ENCODE assay signal across 12 cellular contexts in genomic region chr2:28341208-28341891, GRCh38. TPM values are rescaled to one million over a fixed set of nuclear protein-coding genes. Genes with fewer than 3 reads are reported as not detected.
DNase-seq lines count a peak whose midpoint lies in the region; ATAC-seq, FAIRE-seq and TF ChIP-seq lines count a peak whose summit lies in the region.
"Had no signal": no experiment of that assay in that cellular context is flagged by ENCODE, and none has a peak within 500 bp of the region (broad histone marks: within the 10 kb centered on the region; RNA-seq: fewer than 3 reads in every experiment).

No MANE protein-coding gene starts in this region.

- H2AFZ ChIP-seq in GM12878 (ENCODE audit: control insufficient read depth, low read depth, low read length): no peak overlapping the region

- no peak overlapping the region for H3K9ac ChIP-seq in GM12878 (ENCODE audit: control insufficient read depth, insufficient read depth, low read length)

- CTCF ChIA-PET in GM12878 (lab: Yijun Ruan, JAX): interaction anchor here (0.6 kb wide), 1 partner anchor 1037 kb away, joined by 3 read pairs; no protein-coding TSS in a partner anchor
- CTCF ChIA-PET in CD4-positive, alpha-beta T cell (lab: Charles Lee): no interaction called here

- RAD21 ChIA-PET in GM12878 (lab: Charles Lee; ENCODE audit: unreplicated experiment): no interaction called here

- no peaks in the 10 kb centered on the region for H3K4me1 Mint-ChIP-seq in CD4-positive, alpha-beta T cell (ENCODE audit: low read depth)

- H3K4me3 Mint-ChIP-seq in CD4-positive, alpha-beta T cell: no peak overlapping the region

- no peak overlapping the region for H3K4me2 ChIP-seq in GM12878 (ENCODE audit: control insufficient read depth, insufficient read depth)

- FAIRE-seq in GM12878 (lab: Jason Lieb, UNC): no peak

- TF ChIP-seq CTCF in GM12878 (IDR thresholded peaks at IDR 0.05 in 2 of 3, conservative IDR thresholded peaks at IDR 0.05 in 1 of 3; ENCODE audit: control insufficient read depth in 2 of 3, extremely low read depth in 1 of 3, insufficient read depth in 1 of 3, low read depth in 3 of 3, low read length in 3 of 3) (no peak), stomach (IDR thresholded peaks at IDR 0.05) (no peak)
- TF ChIP-seq CTCF in CD4-positive, alpha-beta T cell (IDR thresholded peaks at IDR 0.05): no peak

- no peaks in the 10 kb centered on the region for H3K9me3 Mint-ChIP-seq in CD4-positive, alpha-beta T cell
- H3K9me3 Mint-ChIP-seq: activated naive CD4-positive, alpha-beta T cell treated with anti-CD3 and anti-CD28 coated beads, Interleukin-2, amount 50 U/mL, for 72 hours had no signal

- H4K20me1 ChIP-seq in GM12878 (ENCODE audit: control insufficient read depth, insufficient read depth): no peaks in the 10 kb centered on the region

- H3K36me3 Mint-ChIP-seq in CD4-positive, alpha-beta T cell (ENCODE audit: low read depth): peaks cover 8% of the 10 kb centered on the region
- H3K36me3 Mint-ChIP-seq: activated naive CD4-positive, alpha-beta T cell treated with anti-CD3 and anti-CD28 coated beads, Interleukin-2, amount 50 U/mL, for 72 hours had no signal

- TF ChIP-seq EP300 in GM12878 (IDR thresholded peaks at IDR 0.05; ENCODE audit: borderline replicate concordance in 1 of 2, control insufficient read depth in 1 of 2, low read depth in 2 of 2, low read length in 2 of 2) (no peak), stomach (IDR thresholded peaks at IDR 0.05) (no peak)

- H3K27ac ChIP-seq in GM12878 (ENCODE audit: control insufficient read depth, insufficient read depth) (no peak overlapping the region), stomach (peak overlapping the region; percentile 5 to 82 (median 79))
- H3K27ac ChIP-seq in CD4-positive, alpha-beta T cell (ENCODE audit: low read depth, low read length): no peak overlapping the region

- in situ Hi-C loops in GM12878 (cut with MboI): no loop called here

- H3K79me2 ChIP-seq in GM12878 (ENCODE audit: control insufficient read depth, insufficient read depth, low read length): no peaks in the 10 kb centered on the region

- no TSS peak for BruUV-seq in GM12878 (replicated peaks; lab: Mats Ljungman, UMichigan)

- no peaks in the 10 kb centered on the region for H3K4me1 ChIP-seq in GM12878 (ENCODE audit: control insufficient read depth, insufficient read depth, low read length)
- peaks cover 41 to 68% (median 58%) of the 10 kb centered on the region in 4 donors for H3K4me1 ChIP-seq in stomach

- TF ChIP-seq POLR2A in GM12878 (IDR thresholded peaks at IDR 0.05; ENCODE audit: low read depth, low read length) (no peak), stomach (IDR thresholded peaks at IDR 0.05) (no peak)

- no peak for ATAC-seq in GM12878
- peak; percentile 60 for ATAC-seq in left colon
- ATAC-seq in CD4-positive, alpha-beta T cell (ENCODE audit: poor library complexity): no peak
- ATAC-seq: activated naive CD4-positive, alpha-beta T cell treated with anti-CD3 and anti-CD28 coated beads, Interleukin-2, amount 50 U/mL, for 72 hours had no signal

- intact Hi-C loops in GM12878 (cut with micrococcal nuclease; ENCODE audit: unreplicated experiment): no loop called here
- intact Hi-C loops in left colon (cut with DNase I, micrococcal nuclease): no loop called here
- intact Hi-C loops in stomach (cut with DNase I; ENCODE audit: low total_unique reads): no loop called here
- intact Hi-C loops in CD4-positive, alpha-beta T cell (cut with DNase I, micrococcal nuclease): no loop called here

- TF ChIP-seq RAD21 in GM12878 (IDR thresholded peaks at IDR 0.05; ENCODE audit: insufficient read depth, low read depth, low read length): no peak

- H3K36me3 ChIP-seq in GM12878 (ENCODE audit: control insufficient read depth in 2 of 2, insufficient read depth in 2 of 2, low read length in 1 of 2): no peaks in the 10 kb centered on the region
- H3K36me3 ChIP-seq in stomach: no peaks in the 10 kb centered on the region

- no peak overlapping the region for H3K27ac Mint-ChIP-seq in CD4-positive, alpha-beta T cell

- 76% methylated on average over 17 of the region's 17 CpGs for WGBS in GM12878 (ENCODE audit: insufficient coverage, insufficient replicate concordance, low lambda C conversion rate, missing lambda C conversion rate)
- 49 to 62% (median 55%) methylated on average over 17 of the region's 17 CpGs for WGBS in stomach, 5 donors

- POLR2A ChIA-PET in GM12878 (lab: Charles Lee): interaction anchor here (0.9 kb wide), 1 partner anchor 8 kb away, joined by 3 read pairs; no protein-coding TSS in a partner anchor
- POLR2A ChIA-PET in CD4-positive, alpha-beta T cell (lab: Charles Lee): no interaction called here

- DNase-seq in NCI-H524 (lab: John Stamatoyannopoulos, UW) (peak; percentile 56 to 92), GM12878 (ENCODE audit: low read depth, low spot score) (no peak), left colon (peak in 1 of 2 donors; percentile 26), stomach (no peak), H4 (ENCODE audit: low spot score) (no peak), germinal center (ENCODE audit: low spot score) (no peak)
- no peak for DNase-seq in CD4-positive, alpha-beta T cell
- DNase-seq: cerebellar nuclear complex, GF-D8, NCI-H187, NCI-H774 had no signal

- no peaks in the 10 kb centered on the region for H3K27me3 Mint-ChIP-seq in CD4-positive, alpha-beta T cell

- SMC1A ChIA-PET in GM12878 (lab: Charles Lee; ENCODE audit: uncharacterized antibody, unreplicated experiment): no interaction called here

- H3K27me3 ChIP-seq in GM12878 (replicated peaks in 1 of 2; ENCODE audit: control insufficient read depth in 2 of 2, insufficient read depth in 2 of 2, low read length in 1 of 2) (no peaks in the 10 kb centered on the region), stomach (no peaks in the 10 kb centered on the region)
- no peaks in the 10 kb centered on the region for H3K27me3 ChIP-seq in CD4-positive, alpha-beta T cell (ENCODE audit: control insufficient read depth, insufficient read depth, low read length)

- no peaks in the 10 kb centered on the region for H3K9me3 ChIP-seq in GM12878 (replicated peaks; ENCODE audit: control insufficient read depth, insufficient read depth, low read length)
- H3K9me3 ChIP-seq in stomach: no peaks in the 10 kb centered on the region
- no peaks in the 10 kb centered on the region for H3K9me3 ChIP-seq in CD4-positive, alpha-beta T cell (ENCODE audit: control insufficient read depth, low read length)

- no peak overlapping the region for H3K4me3 ChIP-seq in GM12878
- H3K4me3 ChIP-seq in stomach: no peak overlapping the region

TF ChIP-seq in GM12878, 131 proteins besides CTCF, POLR2A, EP300 and RAD21 (continues in another document):
- TF ChIP-seq BCL3 (IDR thresholded peaks at IDR 0.05; ENCODE audit: borderline replicate concordance, insufficient read depth, low read depth, low read length, poor library complexity, severe bottlenecking) (peak; percentile 41), PAX5 (IDR thresholded peaks at IDR 0.05; ENCODE audit: borderline replicate concordance, low read depth, low read length) (no peak), PKNOX1 (IDR thresholded peaks at IDR 0.05) (no peak), FOXM1 (IDR thresholded peaks at IDR 0.05; ENCODE audit: low read depth, low read length) (no peak), PAX8 (IDR thresholded peaks at IDR 0.05) (no peak)

RNA-seq across cellular contexts. Expression of gene FOSL2, which starts 51.3 kb away (rescaled TPM):
- 2.5 and 2.9 TPM in 2 replicates for total RNA-seq in GM12878 (2013; cell fraction: nucleolus; rRNA removed)
- total RNA-seq in GM12878 (2014; rRNA removed) (0.16 and 0.40 TPM in 2 replicates), GM12878 (2014; rRNA removed; fragmentation: Illumina TruSeq; extraction: Trizol) (0.14 and 0.36 TPM in 2 replicates), GM12878 (2021) (1.3 and 1.9 TPM in 2 replicates), left colon (100 to 1,000 TPM; 142 to 197 TPM), stomach (100 to 1,000 TPM in 3 of 5 donors, 10 to 100 TPM in 2; 50.1 to 227 (median 113) TPM)
- 0.41 TPM for polyA plus RNA-seq in GM12878 (2011; ENCODE audit: low read depth)
- polyA plus RNA-seq in GM12878 (2011; rRNA removed) (0.53 and 0.67 TPM in 2 replicates), GM12878 (2014; fragmentation: Illumina TruSeq; extraction: Trizol) (0.37 and 0.40 TPM in 2 replicates), GM12878 (2014; fragmentation: Nextera tagmentation; extraction: Ambion mirVana) (under 1 TPM; 0.05 TPM), GM12878 (2014; rRNA removed) (0.32 and 0.36 TPM in 2 replicates), GM12878 (2016; fragmentation: Nextera tagmentation; extraction: Ambion mirVana) (under 1 TPM; 0.13 to 0.21 TPM), stomach (10 to 100 TPM; 24.4 to 40.8 (median 27.6) TPM)
- 0.60 TPM in 2 replicates for polyA plus RNA-seq in GM12878 (2011; cell fraction: cytosol; rRNA removed)
- 1.4 TPM in 2 replicates for polyA plus RNA-seq in GM12878 (2011; cell fraction: nucleus; rRNA removed)
- polyA plus RNA-seq in GM12878 (2012): 0.96 and 1.7 TPM in 2 replicates
- 0.59 and 1.1 TPM in 2 replicates for polyA minus RNA-seq in GM12878 (2011; rRNA and poly(A)+ RNA removed)
- 1.1 and 5.9 TPM in 2 replicates for polyA minus RNA-seq in GM12878 (2011; cell fraction: cytosol; rRNA and poly(A)+ RNA removed)
- polyA minus RNA-seq in GM12878 (2011; cell fraction: nucleus; rRNA and poly(A)+ RNA removed): 1.1 and 1.8 TPM in 2 replicates
- total RNA-seq in CD4-positive, alpha-beta T cell: 100 to 1,000 TPM; 152 to 155 TPM
- total RNA-seq in H4 (2014; rRNA removed; shearing (Covaris generic)): 11.1 and 13.2 TPM in 2 replicates

Comparison
In these comparisons a context has a peak if more than half of its experiments do, and no peak if none do; other contexts are left out.
1. DNase-seq: peak in NCI-H524 (2 of 2); none in GM12878 (single experiment), stomach (single experiment), CD4-positive, alpha-beta T cell (0 of 10), H4 (single experiment) and germinal center (single experiment).
2. H3K27ac ChIP-seq: peak in stomach (5 of 5); none in GM12878 (single experiment) and CD4-positive, alpha-beta T cell (single experiment).